Comparison of ENCODE assay signal across 7 cellular contexts in the genomic region with DNA sequence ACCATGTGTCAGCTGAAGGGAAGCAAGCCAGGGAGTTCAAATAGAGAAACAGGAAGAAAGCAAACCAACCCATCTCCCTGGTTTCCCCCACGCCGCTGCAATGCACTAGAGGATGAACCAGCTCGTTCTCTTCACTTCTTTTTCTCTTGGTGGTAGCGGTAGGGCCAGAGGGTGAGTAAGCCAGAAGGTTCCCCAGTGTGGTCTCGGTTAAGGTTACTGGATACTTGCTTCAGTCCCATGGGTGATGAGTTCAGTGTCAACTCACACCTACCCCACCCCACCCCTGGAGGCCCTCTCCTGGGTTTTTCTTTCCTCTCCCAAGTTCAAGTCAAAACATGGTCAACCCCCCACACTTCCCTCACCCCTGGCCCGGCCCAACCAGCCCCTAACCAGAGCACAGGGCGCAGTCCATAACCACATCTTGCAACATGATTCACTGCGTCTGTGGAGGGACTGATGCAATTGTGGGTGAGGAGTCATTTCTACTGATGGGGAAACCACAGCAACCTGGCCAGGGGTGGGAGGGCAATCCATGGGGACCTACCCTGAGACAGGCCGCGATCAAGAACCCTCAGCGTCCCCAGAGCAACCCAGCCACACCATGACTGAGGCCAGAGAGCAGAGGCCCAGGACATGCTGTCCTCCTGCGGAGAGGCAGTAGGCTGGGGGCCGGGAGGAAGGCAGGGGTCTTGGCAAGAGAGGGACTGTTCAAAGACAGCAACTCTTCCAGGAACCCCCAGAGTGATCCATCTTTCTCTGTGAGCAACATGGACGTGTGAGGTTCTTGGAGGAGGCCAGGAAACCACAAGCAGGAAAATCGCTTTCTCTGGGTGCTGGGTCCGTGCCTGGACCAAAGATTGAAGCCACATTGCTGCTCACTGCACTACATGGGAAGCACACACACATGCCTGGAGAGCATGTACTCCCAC.
DNase-seq lines count a peak whose midpoint lies in the region; ATAC-seq and TF ChIP-seq lines count a peak whose summit lies in the region.

No MANE protein-coding gene starts in this region.

- no peaks in the 10 kb centered on the region for H3K36me3 ChIP-seq in body of pancreas (replicated peaks in 1 of 2; ENCODE audit: insufficient read depth in 1 of 2, low read depth in 2 of 2)
- H3K36me3 ChIP-seq in sigmoid colon = no peaks in the 10 kb centered on the region
- H3K36me3 ChIP-seq in ovary = no peaks in the 10 kb centered on the region

- H3K27me3 ChIP-seq in body of pancreas = no peaks in the 10 kb centered on the region
- H3K27me3 ChIP-seq in sigmoid colon = no peaks in the 10 kb centered on the region
- H3K27me3 ChIP-seq in ovary = no peaks in the 10 kb centered on the region

- peak; percentile 68 for ATAC-seq in GM19035 (IDR thresholded peaks at IDR 0.05; ENCODE audit: unreplicated experiment)
- peak; percentile 46 for ATAC-seq in HG03060 (IDR thresholded peaks at IDR 0.05; ENCODE audit: low read depth, unreplicated experiment)
- ATAC-seq in body of pancreas = peak; percentile 13

- TF ChIP-seq POLR2A in body of pancreas (IDR thresholded peaks at IDR 0.05) (no peak), sigmoid colon (IDR thresholded peaks at IDR 0.05) (no peak), ovary (IDR thresholded peaks at IDR 0.05) (no peak)

- WGBS in body of pancreas, 2 donors = 64 to 72% methylated on average over 14 to 16 of the region's 16 CpGs
- 63 to 81% methylated on average over 16 of the region's 16 CpGs for WGBS in sigmoid colon, 2 donors
- 79 to 83% (median 80%) methylated on average over 16 of the region's 16 CpGs for WGBS in ovary, 3 donors

- H3K9me3 ChIP-seq in body of pancreas = no peaks in the 10 kb centered on the region
- H3K9me3 ChIP-seq in sigmoid colon = no peaks in the 10 kb centered on the region
- no peaks in the 10 kb centered on the region for H3K9me3 ChIP-seq in ovary

- TF ChIP-seq CTCF in body of pancreas (IDR thresholded peaks at IDR 0.05) (no peak), sigmoid colon (IDR thresholded peaks at IDR 0.05) (no peak), ovary (IDR thresholded peaks at IDR 0.05) (no peak)

- no peaks in the 10 kb centered on the region for H3K4me1 ChIP-seq in body of pancreas
- H3K4me1 ChIP-seq in sigmoid colon = no peaks in the 10 kb centered on the region
- H3K4me1 ChIP-seq in ovary (ENCODE audit: insufficient read depth) = no peaks in the 10 kb centered on the region

- H3K4me3 ChIP-seq in body of pancreas (no peak overlapping the region), sigmoid colon (no peak overlapping the region), ovary (no peak overlapping the region)

- H3K27ac ChIP-seq in body of pancreas = peak overlapping the region in 1 of 4 donors; percentile 4
- H3K27ac ChIP-seq in sigmoid colon = no peak overlapping the region
- no peak overlapping the region for H3K27ac ChIP-seq in ovary

- TF ChIP-seq EP300 in sigmoid colon (IDR thresholded peaks at IDR 0.05) = no peak
- no peak for TF ChIP-seq EP300 in ovary (IDR thresholded peaks at IDR 0.05)

- peak; percentile 100 for DNase-seq in SKM-1 treated with dmso at 0.1 percent for 144 hours (lab: John Stamatoyannopoulos, UW; ENCODE audit: unreplicated experiment)
- peak in 1 of 4 donors; percentile 76 for DNase-seq in body of pancreas
- DNase-seq in sigmoid colon = peak; percentile 77
- no peak for DNase-seq in ovary
- no peak for DNase-seq in inferior parietal cortex (ENCODE audit: extremely low spot score)

- intact Hi-C loops in body of pancreas (cut with DNase I) (loop anchor here (5.0 to 10.0 kb wide), 2 partner anchors 912 to 1009 kb away; no protein-coding TSS in a partner anchor), sigmoid colon (cut with DNase I) (loop anchor here (2.0 to 5.0 kb wide), 2 partner anchors 764 to 912 kb away; no protein-coding TSS in a partner anchor), ovary (cut with DNase I) (loop anchor here in 2 of 4 donors (5.0 to 10.0 kb wide), 2 partner anchors 1009 to 1012 kb away; no protein-coding TSS in a partner anchor)

Comparison
In these comparisons a context has a peak if more than half of its experiments do, and no peak if none do; other contexts are left out.
1. ATAC-seq: peak in every context shown above with its lines; median percentile 68 in GM19035; 46 in HG03060; 13 in body of pancreas.
2. DNase-seq: peak in SKM-1 treated with dmso at 0.1 percent for 144 hours (single experiment) and sigmoid colon (single experiment); none in ovary (0 of 5) and inferior parietal cortex (single experiment).